Comparison of ENCODE assay signal across 19 cellular contexts in the genomic region with DNA sequence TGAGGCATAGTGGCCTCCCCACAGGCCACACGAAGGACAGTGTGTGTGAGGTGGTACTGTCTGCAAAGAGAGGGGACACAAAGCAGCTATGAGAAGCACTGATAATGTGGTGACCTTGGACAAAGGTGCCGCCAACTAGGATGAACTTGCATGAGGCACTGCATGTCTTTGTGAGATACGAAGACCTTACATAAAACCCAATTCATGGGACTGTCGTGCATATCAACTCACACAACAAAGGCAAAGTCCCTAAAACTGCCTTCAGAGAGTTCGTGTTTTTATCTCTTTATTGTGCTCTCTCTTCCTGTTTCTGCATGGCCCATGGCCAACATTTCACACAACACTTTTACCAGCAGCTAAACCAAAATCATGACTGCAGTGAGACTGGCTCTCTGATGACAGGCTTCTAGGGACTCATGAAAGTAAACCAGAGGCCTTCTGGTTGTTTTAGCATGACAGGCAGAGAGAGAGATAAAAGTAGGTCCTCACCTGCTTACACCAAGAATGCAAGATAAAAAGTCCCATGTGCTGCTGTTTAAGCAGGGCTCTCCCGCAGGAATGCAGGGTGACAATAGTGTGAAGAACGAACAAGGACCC.
DNase-seq lines count a peak whose midpoint lies in the region; ATAC-seq and TF ChIP-seq lines count a peak whose summit lies in the region.
"Had no signal": no experiment of that assay in that cellular context is flagged by ENCODE, and none has a peak within 500 bp of the region (broad histone marks: within the 10 kb centered on the region; RNA-seq: fewer than 3 reads in every experiment).

No MANE protein-coding gene starts in this region.

- H3K4me1 Mint-ChIP-seq in activated naive CD8-positive, alpha-beta T cell treated with anti-CD3 and anti-CD28 coated beads, Interleukin-2, amount 10 ng/mL, durations not matched to agents 7 days and 5 days = peaks cover 16% of the 10 kb centered on the region
- H3K4me1 Mint-ChIP-seq in activated naive CD8-positive, alpha-beta T cell treated with anti-CD3 and anti-CD28 coated beads, Interleukin-2, amount 50 U/mL, for 24 hours = peaks cover 32% of the 10 kb centered on the region
- H3K4me1 Mint-ChIP-seq in T-cell (peaks cover 48 to 50% (median 49%) of the 10 kb centered on the region in 3 donors), endodermal cell (peaks cover 14% of the 10 kb centered on the region), progenitor cell of endocrine pancreas (ENCODE audit: low read depth) (peaks cover 20% of the 10 kb centered on the region)
- H3K4me1 Mint-ChIP-seq: activated B cell treated with CpG ODN at 0.5 μM for 24 hours had no signal

- H3K27ac Mint-ChIP-seq in activated naive CD8-positive, alpha-beta T cell treated with anti-CD3 and anti-CD28 coated beads, Interleukin-2, amount 10 ng/mL, durations not matched to agents 7 days and 5 days = peak overlapping the region; percentile 59
- H3K27ac Mint-ChIP-seq in activated naive CD8-positive, alpha-beta T cell treated with anti-CD3 and anti-CD28 coated beads, Interleukin-2, amount 50 U/mL, for 24 hours = no peak overlapping the region
- H3K27ac Mint-ChIP-seq in T-cell = peak overlapping the region; percentile 9 to 56
- H3K27ac Mint-ChIP-seq in endodermal cell = peak overlapping the region; percentile 37
- H3K27ac Mint-ChIP-seq in progenitor cell of endocrine pancreas = peak overlapping the region; percentile 88
- H3K27ac Mint-ChIP-seq: activated B cell treated with CpG ODN at 0.5 μM for 24 hours had no signal

- no peaks in the 10 kb centered on the region for H3K9me3 Mint-ChIP-seq in activated naive CD8-positive, alpha-beta T cell treated with anti-CD3 and anti-CD28 coated beads, Interleukin-2, amount 10 ng/mL, durations not matched to agents 7 days and 5 days
- H3K9me3 Mint-ChIP-seq in activated naive CD8-positive, alpha-beta T cell treated with anti-CD3 and anti-CD28 coated beads, Interleukin-2, amount 50 U/mL, for 24 hours = no peaks in the 10 kb centered on the region
- H3K9me3 Mint-ChIP-seq in T-cell (no peaks in the 10 kb centered on the region), endodermal cell (no peaks in the 10 kb centered on the region), progenitor cell of endocrine pancreas (ENCODE audit: low read depth) (peaks cover 5% of the 10 kb centered on the region)
- H3K9me3 Mint-ChIP-seq: activated B cell treated with CpG ODN at 0.5 μM for 24 hours, neural progenitor cell had no signal

- H3K27me3 ChIP-seq in endodermal cell (ENCODE audit: control insufficient read depth, insufficient read depth, low read length, poor library complexity, severe bottlenecking) = no peaks in the 10 kb centered on the region
- H3K27me3 ChIP-seq: gastrocnemius medialis, neural progenitor cell, upper lobe of right lung had no signal

- no peak overlapping the region for H3K27ac ChIP-seq in endodermal cell (ENCODE audit: low read depth, low read length)
- H3K27ac ChIP-seq: gastrocnemius medialis, GM23248, neural progenitor cell, upper lobe of right lung had no signal

- H3K36me3 ChIP-seq in endodermal cell (ENCODE audit: control insufficient read depth, insufficient read depth, low read length) = peaks cover 12% of the 10 kb centered on the region
- H3K36me3 ChIP-seq: gastrocnemius medialis, neural progenitor cell had no signal

- peaks cover 17% of the 10 kb centered on the region for H3K36me3 Mint-ChIP-seq in activated naive CD8-positive, alpha-beta T cell treated with anti-CD3 and anti-CD28 coated beads, Interleukin-2, amount 10 ng/mL, durations not matched to agents 7 days and 5 days
- H3K36me3 Mint-ChIP-seq in activated naive CD8-positive, alpha-beta T cell treated with anti-CD3 and anti-CD28 coated beads, Interleukin-2, amount 50 U/mL, for 24 hours (ENCODE audit: low read depth) = peaks cover 22% of the 10 kb centered on the region
- H3K36me3 Mint-ChIP-seq in T-cell (peaks cover 52% of the 10 kb centered on the region), endodermal cell (ENCODE audit: low read depth) (peaks cover 7% of the 10 kb centered on the region), progenitor cell of endocrine pancreas (ENCODE audit: insufficient read depth) (peaks cover 8% of the 10 kb centered on the region)
- H3K36me3 Mint-ChIP-seq: neural progenitor cell had no signal

- POLR2A ChIA-PET in activated naive CD8-positive, alpha-beta T cell treated with anti-CD3 and anti-CD28 coated beads, Interleukin-2, amount 10 ng/mL, durations not matched to agents 7 days and 5 days (lab: Charles Lee) = no interaction called here
- POLR2A ChIA-PET in T-cell (lab: Charles Lee) = interaction anchor here in 1 of 2 donors (1.0 kb wide), 1 partner anchor 13 kb away, joined by 3 read pairs; no protein-coding TSS in a partner anchor

- no peak for DNase-seq in activated naive CD8-positive, alpha-beta T cell treated with anti-CD3 and anti-CD28 coated beads, Interleukin-2, amount 10 ng/mL, durations not matched to agents 7 days and 5 days
- DNase-seq in activated naive CD8-positive, alpha-beta T cell treated with anti-CD3 and anti-CD28 coated beads, Interleukin-2, amount 50 U/mL, for 24 hours = no peak
- DNase-seq in T-cell (peak in 9 of 34 experiments; percentile 5 to 42 (median 12)), endodermal cell (no peak), progenitor cell of endocrine pancreas (ENCODE audit: low spot score, unreplicated experiment) (no peak), OCI-M2 (lab: John Stamatoyannopoulos, UW; ENCODE audit: unreplicated experiment) (no peak)
- DNase-seq: activated B cell treated with CpG ODN at 0.5 μM for 24 hours; activated CD8-positive, alpha-beta memory T cell treated with anti-CD3 and anti-CD28 coated beads, Interleukin-2, amount 50 U/mL, for 48 hours; cerebellar nuclear complex; DMS153; gastrocnemius medialis; GM23248; IMR-90; NCI-H1417; NCI-H226; upper lobe of right lung had no signal

- ATAC-seq in activated naive CD8-positive, alpha-beta T cell treated with anti-CD3 and anti-CD28 coated beads, Interleukin-2, amount 10 ng/mL, durations not matched to agents 7 days and 5 days (ENCODE audit: low read depth) = peak; percentile 47
- ATAC-seq in activated naive CD8-positive, alpha-beta T cell treated with anti-CD3 and anti-CD28 coated beads, Interleukin-2, amount 50 U/mL, for 24 hours = no peak
- ATAC-seq in T-cell (replicated peaks in 1 of 4) = peak in 3 of 4 experiments; percentile 58 to 70 (median 67)
- ATAC-seq in GM21528 (IDR thresholded peaks at IDR 0.05; ENCODE audit: low FRiP score, unreplicated experiment) = no peak
- ATAC-seq in HG02938 (IDR thresholded peaks at IDR 0.05; ENCODE audit: unreplicated experiment) = no peak
- ATAC-seq: gastrocnemius medialis, upper lobe of right lung had no signal

- no peaks in the 10 kb centered on the region for H3K27me3 Mint-ChIP-seq in activated naive CD8-positive, alpha-beta T cell treated with anti-CD3 and anti-CD28 coated beads, Interleukin-2, amount 10 ng/mL, durations not matched to agents 7 days and 5 days
- no peaks in the 10 kb centered on the region for H3K27me3 Mint-ChIP-seq in activated naive CD8-positive, alpha-beta T cell treated with anti-CD3 and anti-CD28 coated beads, Interleukin-2, amount 50 U/mL, for 24 hours
- no peaks in the 10 kb centered on the region for H3K27me3 Mint-ChIP-seq in T-cell
- H3K27me3 Mint-ChIP-seq in endodermal cell (ENCODE audit: insufficient read depth) = no peaks in the 10 kb centered on the region
- no peaks in the 10 kb centered on the region for H3K27me3 Mint-ChIP-seq in progenitor cell of endocrine pancreas
- H3K27me3 Mint-ChIP-seq: activated B cell treated with CpG ODN at 0.5 μM for 24 hours had no signal

- CTCF ChIA-PET in T-cell (lab: Charles Lee) = no interaction called here

- no peaks in the 10 kb centered on the region for H3K9me3 ChIP-seq in endodermal cell (ENCODE audit: control insufficient read depth, low read length)
- H3K9me3 ChIP-seq: gastrocnemius medialis, upper lobe of right lung had no signal

- TF ChIP-seq CTCF in endodermal cell (conservative IDR thresholded peaks at IDR 0.05) = no peak
- no peak for TF ChIP-seq CTCF in progenitor cell of endocrine pancreas (IDR thresholded peaks at IDR 0.05; ENCODE audit: unreplicated experiment)

- H3K4me1 ChIP-seq in endodermal cell (ENCODE audit: control insufficient read depth, insufficient read depth, low read length) = peaks cover 12% of the 10 kb centered on the region
- H3K4me1 ChIP-seq: gastrocnemius medialis, upper lobe of right lung had no signal

- WGBS in endodermal cell (ENCODE audit: insufficient coverage in 1 of 2, insufficient read length in 1 of 2), 2 experiments = 88 to 89% methylated on average over 7 of the region's 7 CpGs

- no peak overlapping the region for H3K4me3 Mint-ChIP-seq in activated naive CD8-positive, alpha-beta T cell treated with anti-CD3 and anti-CD28 coated beads, Interleukin-2, amount 10 ng/mL, durations not matched to agents 7 days and 5 days
- H3K4me3 Mint-ChIP-seq in activated naive CD8-positive, alpha-beta T cell treated with anti-CD3 and anti-CD28 coated beads, Interleukin-2, amount 50 U/mL, for 24 hours = no peak overlapping the region
- H3K4me3 Mint-ChIP-seq in T-cell (peak overlapping the region in 1 of 3 donors; percentile 47), endodermal cell (no peak overlapping the region), progenitor cell of endocrine pancreas (ENCODE audit: low read depth) (no peak overlapping the region)
- H3K4me3 Mint-ChIP-seq: activated B cell treated with CpG ODN at 0.5 μM for 24 hours, neural progenitor cell had no signal

- H3K4me3 ChIP-seq in endodermal cell (ENCODE audit: low read length) = peak overlapping the region; percentile 3
- H3K4me3 ChIP-seq: gastrocnemius medialis, GM23248, neural progenitor cell, upper lobe of right lung had no signal

- peak overlapping the region; percentile 24 for H3K9ac ChIP-seq in endodermal cell (ENCODE audit: extremely low read depth, low read length, poor library complexity, severe bottlenecking)
- H3K9ac ChIP-seq: GM23248, neural progenitor cell had no signal

Comparison
In these comparisons a context has a peak if more than half of its experiments do, and no peak if none do; other contexts are left out.
1. ATAC-seq: peak in activated naive CD8-positive, alpha-beta T cell treated with anti-CD3 and anti-CD28 coated beads, Interleukin-2, amount 10 ng/mL, durations not matched to agents 7 days and 5 days (single experiment) and T-cell (3 of 4); none in activated naive CD8-positive, alpha-beta T cell treated with anti-CD3 and anti-CD28 coated beads, Interleukin-2, amount 50 U/mL, for 24 hours (single experiment), GM21528 (single experiment) and HG02938 (single experiment).